9 cellular contexts compared by ENCODE assay signal in the genomic region with DNA sequence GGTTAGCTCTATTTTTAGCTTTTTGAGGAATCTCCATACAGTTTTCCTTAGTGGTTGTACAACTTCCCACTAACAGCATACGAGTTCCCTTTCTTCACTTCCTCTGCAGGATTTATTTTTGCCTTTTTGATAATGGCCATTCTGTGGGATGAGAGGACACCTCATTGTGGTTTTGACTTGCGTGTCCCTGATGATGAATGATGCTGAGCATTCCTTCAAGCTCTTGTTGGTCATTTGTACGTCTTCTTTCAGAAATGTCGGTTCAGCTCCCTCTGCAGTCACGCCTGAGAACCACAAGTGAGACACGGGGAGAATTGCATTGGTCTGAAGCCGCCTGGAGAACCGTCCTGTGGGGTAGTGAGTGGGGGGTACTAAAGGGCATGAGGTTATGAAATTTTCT. TPM values are rescaled to one million over a fixed set of nuclear protein-coding genes. Genes with fewer than 3 reads are reported as not detected.
DNase-seq lines count a peak whose midpoint lies in the region; ATAC-seq and TF ChIP-seq lines count a peak whose summit lies in the region.
"Had no signal": no experiment of that assay in that cellular context is flagged by ENCODE, and none has a peak within 500 bp of the region (broad histone marks: within the 10 kb centered on the region; RNA-seq: fewer than 3 reads in every experiment).

No MANE protein-coding gene starts in this region.

- peaks cover 0 to 36% (median 8%) of the 10 kb centered on the region in 9 donors for H3K27me3 ChIP-seq in heart left ventricle
- no peaks in the 10 kb centered on the region for H3K27me3 ChIP-seq in mammary epithelial cell (ENCODE audit: insufficient read depth, low read length)
- H3K27me3 ChIP-seq in naive thymus-derived CD4-positive, alpha-beta T cell (ENCODE audit: control insufficient read depth in 2 of 2, insufficient read depth in 2 of 2, low read length in 2 of 2): no peaks in the 10 kb centered on the region

- DNase-seq in heart left ventricle: no peak
- DNase-seq in Right ventricle myocardium inferior (ENCODE audit: missing footprints): no peak
- DNase-seq in NB4 (ENCODE audit: low read depth): peak; percentile 68
- DNase-seq in mammary epithelial cell: peak; percentile 55
- DNase-seq in naive thymus-derived CD4-positive, alpha-beta T cell: no peak
- DNase-seq in T1000 (lab: John Stamatoyannopoulos, UW): no peak
- no peak for DNase-seq in activated effector memory CD4-positive, alpha-beta T cell treated with Interleukin-2 at 50 U/mL for 16 hours

- peaks cover 33 to 52% (median 44%) of the 10 kb centered on the region in 5 donors for H3K27me3 Mint-ChIP-seq in naive thymus-derived CD4-positive, alpha-beta T cell

- H3K4me2 ChIP-seq in mammary epithelial cell (ENCODE audit: insufficient read depth, low read depth, low read length): no peak overlapping the region

- no peaks in the 10 kb centered on the region for H4K20me1 ChIP-seq in mammary epithelial cell (ENCODE audit: insufficient read depth, low read length)

- TF ChIP-seq CTCF in heart left ventricle (IDR thresholded peaks at IDR 0.05): peak in 9 of 12 donors; percentile 7 to 44 (median 36)
- peak; percentile 59 for TF ChIP-seq CTCF in NB4 (IDR thresholded peaks at IDR 0.05; ENCODE audit: low read depth, low read length)
- no peak for TF ChIP-seq CTCF in mammary epithelial cell (conservative IDR thresholded peaks at IDR 0.05 in 1 of 2, IDR thresholded peaks at IDR 0.05 in 1 of 2; ENCODE audit: extremely low read depth in 1 of 2, insufficient read depth in 1 of 2, low read depth in 1 of 2, low read length in 2 of 2)

- H3K9ac ChIP-seq in mammary epithelial cell (ENCODE audit: insufficient read depth, low read length): no peak overlapping the region

- no peak overlapping the region for H3K4me3 ChIP-seq in heart left ventricle
- no peak overlapping the region for H3K4me3 ChIP-seq in NB4 (ENCODE audit: low read depth, low read length)
- no peak overlapping the region for H3K4me3 ChIP-seq in mammary epithelial cell (replicated peaks in 1 of 3; ENCODE audit: insufficient read depth in 1 of 3, low read depth in 2 of 3, low read length in 3 of 3)
- H3K4me3 ChIP-seq in naive thymus-derived CD4-positive, alpha-beta T cell (ENCODE audit: low read length): no peak overlapping the region

- WGBS in heart left ventricle, 4 donors: 14 to 17% (median 16%) methylated on average over 8 of the region's 8 CpGs
- WGBS in mammary epithelial cell (ENCODE audit: low coverage, missing lambda C conversion rate): 75% methylated on average over 8 of the region's 8 CpGs

- POLR2A ChIA-PET in naive thymus-derived CD4-positive, alpha-beta T cell (lab: Charles Lee): interaction anchor here (0.6 kb wide), 1 partner anchor 13 kb away, joined by 3 read pairs; no protein-coding TSS in a partner anchor

- TF ChIP-seq POLR2A in heart left ventricle (IDR thresholded peaks at IDR 0.05) (no peak), NB4 (IDR thresholded peaks at IDR 0.05; ENCODE audit: extremely low read depth, insufficient read length) (no peak)

- no peaks in the 10 kb centered on the region for H3K79me2 ChIP-seq in mammary epithelial cell (ENCODE audit: insufficient read depth, low read length)

- no peak overlapping the region for H3K4me3 Mint-ChIP-seq in naive thymus-derived CD4-positive, alpha-beta T cell
- H3K4me3 Mint-ChIP-seq: central memory CD8-positive, alpha-beta T cell had no signal

- dilution Hi-C loops in mammary epithelial cell (cut with HindIII; ENCODE audit: low sequenced_read_pairs): no loop called here

- no TSS peak for BruUV-seq in mammary epithelial cell (replicated peaks; lab: Mats Ljungman, UMichigan)

- in situ Hi-C loops in mammary epithelial cell (cut with MboI; ENCODE audit: low sequenced_read_pairs in 2 of 2): no loop called here

- H3K9me3 ChIP-seq in heart left ventricle: peaks cover 0 to 6% (median 0%) of the 10 kb centered on the region in 12 donors
- peaks cover 5% of the 10 kb centered on the region for H3K9me3 ChIP-seq in mammary epithelial cell (replicated peaks; ENCODE audit: insufficient read depth, low read length)
- no peaks in the 10 kb centered on the region for H3K9me3 ChIP-seq in naive thymus-derived CD4-positive, alpha-beta T cell (ENCODE audit: control insufficient read depth in 2 of 3, low read length in 3 of 3)

- intact Hi-C loops in heart left ventricle (cut with DNase I): loop anchor here in 1 of 10 donors (10.0 kb wide), 1 partner anchor 59 kb away; no protein-coding TSS in a partner anchor
- intact Hi-C loops in Right ventricle myocardium inferior (cut with DNase I): no loop called here
- intact Hi-C loops in mammary epithelial cell (cut with micrococcal nuclease): no loop called here
- intact Hi-C loops in naive thymus-derived CD4-positive, alpha-beta T cell (cut with micrococcal nuclease): no loop called here

- H3K9me3 Mint-ChIP-seq in naive thymus-derived CD4-positive, alpha-beta T cell: peaks cover 0 to 7% (median 0%) of the 10 kb centered on the region in 11 donors
- H3K9me3 Mint-ChIP-seq: central memory CD8-positive, alpha-beta T cell had no signal

- no peak overlapping the region for H2AFZ ChIP-seq in mammary epithelial cell (ENCODE audit: low read depth, low read length)

- H3K4me1 ChIP-seq in heart left ventricle (no peaks in the 10 kb centered on the region), mammary epithelial cell (ENCODE audit: insufficient read depth, low read length) (no peaks in the 10 kb centered on the region)
- no peaks in the 10 kb centered on the region for H3K4me1 ChIP-seq in naive thymus-derived CD4-positive, alpha-beta T cell (ENCODE audit: control insufficient read depth in 2 of 2, insufficient read depth in 2 of 2, low read length in 2 of 2)

- H3K36me3 ChIP-seq in heart left ventricle (no peaks in the 10 kb centered on the region), mammary epithelial cell (ENCODE audit: insufficient read depth, low read length) (no peaks in the 10 kb centered on the region)
- no peaks in the 10 kb centered on the region for H3K36me3 ChIP-seq in naive thymus-derived CD4-positive, alpha-beta T cell (ENCODE audit: control insufficient read depth in 2 of 3, insufficient read depth in 3 of 3, low read length in 3 of 3)

- no peak overlapping the region for H3K27ac Mint-ChIP-seq in naive thymus-derived CD4-positive, alpha-beta T cell

- peak in 2 of 4 donors; percentile 48 to 55 for ATAC-seq in heart left ventricle
- no peak for ATAC-seq in Right ventricle myocardium inferior
- peak; percentile 32 for ATAC-seq in naive thymus-derived CD4-positive, alpha-beta T cell
- no peak for ATAC-seq in GM18867 (IDR thresholded peaks at IDR 0.05; ENCODE audit: unreplicated experiment)

- peaks cover 0 to 4% (median 0%) of the 10 kb centered on the region in 7 donors for H3K4me1 Mint-ChIP-seq in naive thymus-derived CD4-positive, alpha-beta T cell
- H3K4me1 Mint-ChIP-seq: central memory CD8-positive, alpha-beta T cell had no signal

- no peak overlapping the region for H3K27ac ChIP-seq in heart left ventricle
- no peak overlapping the region for H3K27ac ChIP-seq in mammary epithelial cell (ENCODE audit: insufficient read depth, low read depth, low read length)
- H3K27ac ChIP-seq in naive thymus-derived CD4-positive, alpha-beta T cell (ENCODE audit: low read depth, low read length): no peak overlapping the region

- CTCF ChIA-PET in mammary epithelial cell (lab: Charles Lee; ENCODE audit: low non-redundant PET): interaction anchor here (0.7 kb wide), 1 partner anchor 100 kb away, joined by 4 read pairs; no protein-coding TSS in a partner anchor
- CTCF ChIA-PET in naive thymus-derived CD4-positive, alpha-beta T cell (lab: Charles Lee): no interaction called here

- no peaks in the 10 kb centered on the region for H3K36me3 Mint-ChIP-seq in naive thymus-derived CD4-positive, alpha-beta T cell

RNA-seq across cellular contexts. Expression of a gene that starts 2.0 kb away (rescaled TPM):
- not detected for total RNA-seq in heart left ventricle
- not detected for polyA plus RNA-seq in heart left ventricle
- total RNA-seq in Right ventricle myocardium inferior: not detected
- not detected for total RNA-seq in mammary epithelial cell
- polyA plus RNA-seq in mammary epithelial cell: not detected
- polyA minus RNA-seq in mammary epithelial cell: not detected
- total RNA-seq in naive thymus-derived CD4-positive, alpha-beta T cell: not detected
- not detected for polyA plus RNA-seq in naive thymus-derived CD4-positive, alpha-beta T cell

RNA-seq across cellular contexts. Expression of a gene that starts 15.2 kb away (rescaled TPM):
- total RNA-seq in heart left ventricle (not detected), Right ventricle myocardium inferior (not detected), mammary epithelial cell (not detected)
- polyA plus RNA-seq in heart left ventricle (not detected), mammary epithelial cell (0.06 TPM)
- polyA minus RNA-seq in mammary epithelial cell: not detected
- under 1 TPM in 1 of 5 experiments, not detected in 4; 0.43 TPM for total RNA-seq in naive thymus-derived CD4-positive, alpha-beta T cell
- not detected for polyA plus RNA-seq in naive thymus-derived CD4-positive, alpha-beta T cell

RNA-seq across cellular contexts. Expression of a gene that starts 19.3 kb away (rescaled TPM):
- total RNA-seq in heart left ventricle: not detected
- polyA plus RNA-seq in heart left ventricle: not detected
- total RNA-seq in Right ventricle myocardium inferior: not detected
- not detected for total RNA-seq in mammary epithelial cell
- polyA plus RNA-seq in mammary epithelial cell: not detected
- not detected for polyA minus RNA-seq in mammary epithelial cell
- total RNA-seq in naive thymus-derived CD4-positive, alpha-beta T cell: not detected
- not detected for polyA plus RNA-seq in naive thymus-derived CD4-positive, alpha-beta T cell

RNA-seq across cellular contexts. Expression of a gene that starts 25.6 kb away (rescaled TPM):
- not detected for total RNA-seq in heart left ventricle
- polyA plus RNA-seq in heart left ventricle: under 1 TPM in 1 of 2 donors, not detected in 1; 0.19 TPM
- total RNA-seq in Right ventricle myocardium inferior: not detected
- not detected for total RNA-seq in mammary epithelial cell
- polyA plus RNA-seq in mammary epithelial cell: not detected
- polyA minus RNA-seq in mammary epithelial cell: not detected
- total RNA-seq in naive thymus-derived CD4-positive, alpha-beta T cell: not detected
- polyA plus RNA-seq in naive thymus-derived CD4-positive, alpha-beta T cell: not detected

RNA-seq across cellular contexts. Expression of a gene that starts 36.3 kb away (rescaled TPM):
- total RNA-seq in heart left ventricle: not detected
- not detected for polyA plus RNA-seq in heart left ventricle
- not detected for total RNA-seq in Right ventricle myocardium inferior
- not detected for total RNA-seq in mammary epithelial cell
- not detected for polyA plus RNA-seq in mammary epithelial cell
- not detected for polyA minus RNA-seq in mammary epithelial cell
- total RNA-seq in naive thymus-derived CD4-positive, alpha-beta T cell: under 1 TPM in 2 of 5 experiments, not detected in 3; 0.21 to 0.37 TPM
- not detected for polyA plus RNA-seq in naive thymus-derived CD4-positive, alpha-beta T cell

Comparison
In these comparisons a context has a peak if more than half of its experiments do, and no peak if none do; other contexts are left out.
1. DNase-seq: peak in NB4 (single experiment) and mammary epithelial cell (single experiment); none in heart left ventricle (0 of 5), Right ventricle myocardium inferior (single experiment), naive thymus-derived CD4-positive, alpha-beta T cell (0 of 9), T1000 (single experiment) and activated effector memory CD4-positive, alpha-beta T cell treated with Interleukin-2 at 50 U/mL for 16 hours (single experiment).
2. CTCF ChIP-seq: peak in heart left ventricle (9 of 12) and NB4 (single experiment); none in mammary epithelial cell (0 of 2).